ENCODE assay signal across 8 cellular contexts in genomic region chr16:2152695-2153506, GRCh38. TPM values are rescaled to one million over a fixed set of nuclear protein-coding genes. Genes with fewer than 3 reads are reported as not detected.
DNase-seq lines count a peak whose midpoint lies in the region; ATAC-seq and TF ChIP-seq lines count a peak whose summit lies in the region.

No MANE protein-coding gene starts in this region.

- H3K36me3 Mint-ChIP-seq in activated B cell treated with CpG ODN at 0.5 μM for 24 hours (ENCODE audit: low read depth): peaks cover 46% of the 10 kb centered on the region

- peaks cover 0 to 4% (median 0%) of the 10 kb centered on the region in 11 experiments; a peak in 1 of 22 replicates for H3K9me3 ChIP-seq in BLaER1 treated with 17β-estradiol and CSF1 and Interleukin-3, amounts not matched to agents 10 nM and 100 nM (replicated peaks in 1 of 11)
- H3K9me3 ChIP-seq in HCT116 (ENCODE audit: control insufficient read depth in 1 of 2, insufficient read depth in 1 of 2, low read depth in 1 of 2, low read length in 2 of 2): no peaks in the 10 kb centered on the region

- H3K36me3 ChIP-seq in BLaER1 treated with 17β-estradiol and CSF1 and Interleukin-3, amounts not matched to agents 10 nM and 100 nM: peaks cover 28 to 49% (median 40%) of the 10 kb centered on the region in 11 experiments
- peaks cover 0 to 28% of the 10 kb centered on the region in 2 experiments; a peak in 2 of 4 replicates for H3K36me3 ChIP-seq in HCT116 (ENCODE audit: control insufficient read depth in 1 of 2, insufficient read depth in 2 of 2, low read length in 2 of 2)

- POLR2A ChIA-PET in HCT116 (lab: Charles Lee): interaction anchor here (0.7 to 3.0 kb wide), 5 partner anchors 9 to 188 kb away, joined by 3 to 19 read pairs (median 6); partner anchors contain the start of genes PKD1 and RPS2
- POLR2A ChIA-PET in activated B cell treated with CpG ODN at 0.5 μM for 24 hours (lab: Charles Lee): interaction anchor here (0.6 to 6.0 kb wide), 15 partner anchors 12 to 204 kb away, joined by 5 to 62 read pairs (median 11); partner anchors contain the start of genes ECI1, MLST8, NDUFB10 and RPS2

- H2AFZ ChIP-seq in HCT116 (ENCODE audit: low read depth, low read length, poor library complexity, severe bottlenecking): no peak overlapping the region

- H3K4me2 ChIP-seq in BLaER1 treated with 17β-estradiol and CSF1 and Interleukin-3, amounts not matched to agents 10 nM and 100 nM: peak overlapping the region; percentile 98 to 100 (median 100)
- peak overlapping the region; percentile 99 for H3K4me2 ChIP-seq in HCT116 (ENCODE audit: low read length)

- ATAC-seq in HCT116 (peak; percentile 1; the same call in 1 of the 2 replicates), activated B cell treated with CpG ODN at 0.5 μM for 24 hours (ENCODE audit: low read depth) (no peak), GM21825 (IDR thresholded peaks at IDR 0.05; ENCODE audit: unreplicated experiment) (no peak), esophagus mucosa (no peak), HG03521 (IDR thresholded peaks at IDR 0.05; ENCODE audit: unreplicated experiment) (no peak)

- peaks cover 65 to 72% (median 67%) of the 10 kb centered on the region in 10 experiments for H3K4me1 ChIP-seq in BLaER1 treated with 17β-estradiol and CSF1 and Interleukin-3, amounts not matched to agents 10 nM and 100 nM
- H3K4me1 ChIP-seq in HCT116 (ENCODE audit: control insufficient read depth in 1 of 2, insufficient read depth in 2 of 2, low read length in 2 of 2): peaks cover 53 to 73% of the 10 kb centered on the region in 2 experiments

- peak; percentile 71 for TF ChIP-seq POLR2A in HCT116 (IDR thresholded peaks at IDR 0.05; ENCODE audit: borderline replicate concordance, extremely low read depth, insufficient read depth, insufficient read length)

- H3K9me2 ChIP-seq in HCT116 (ENCODE audit: insufficient read depth): no peaks in the 10 kb centered on the region

- TF ChIP-seq CTCF in HCT116 (IDR thresholded peaks at IDR 0.05 in 2 of 3, conservative IDR thresholded peaks at IDR 0.05 in 1 of 3; ENCODE audit: borderline replicate concordance in 1 of 3, insufficient read depth in 1 of 3, low read depth in 2 of 3, low read length in 2 of 3) (peak in 2 of 3 experiments; percentile 19 to 22; a peak in 3 of 6 replicates), activated B cell treated with CpG ODN at 0.5 μM for 24 hours (IDR thresholded peaks at IDR 0.05) (no peak), fibroblast of villous mesenchyme (IDR thresholded peaks at IDR 0.05; ENCODE audit: insufficient read depth, low read depth, low read length) (no peak)

- peak overlapping the region; percentile 83 to 97 (median 94) for H3K9ac ChIP-seq in BLaER1 treated with 17β-estradiol and CSF1 and Interleukin-3, amounts not matched to agents 10 nM and 100 nM
- H3K9ac ChIP-seq in HCT116 (ENCODE audit: low read length): peak overlapping the region; percentile 91

- RAD21 ChIA-PET in HCT116 (lab: Charles Lee; ENCODE audit: low non-redundant PET in 1 of 2, low total read pairs in 2 of 2, uncharacterized antibody in 2 of 2, unreplicated experiment in 2 of 2): no interaction called here

- H3K27me3 Mint-ChIP-seq in activated B cell treated with CpG ODN at 0.5 μM for 24 hours: no peaks in the 10 kb centered on the region

- H3K4me3 ChIP-seq in BLaER1 treated with 17β-estradiol and CSF1 and Interleukin-3, amounts not matched to agents 10 nM and 100 nM: peak overlapping the region; percentile 79 to 95 (median 88)
- peak overlapping the region; percentile 77 to 98 for H3K4me3 ChIP-seq in HCT116 (replicated peaks in 1 of 2; ENCODE audit: low read depth in 1 of 2, low read length in 2 of 2)
- peak overlapping the region; percentile 73 for H3K4me3 ChIP-seq in fibroblast of villous mesenchyme (ENCODE audit: low read depth, low read length)
- H3K4me3 ChIP-seq in skin epidermis: peak overlapping the region; percentile 52 to 85 (median 67)

- peak overlapping the region; percentile 66 for H3K27ac Mint-ChIP-seq in activated B cell treated with CpG ODN at 0.5 μM for 24 hours

- H4K20me1 ChIP-seq in BLaER1 treated with 17β-estradiol and CSF1 and Interleukin-3, amounts not matched to agents 10 nM and 100 nM: peaks cover 84 to 92% (median 88%) of the 10 kb centered on the region in 11 experiments
- no peaks in the 10 kb centered on the region; the same call in 1 of the 2 replicates for H4K20me1 ChIP-seq in HCT116 (ENCODE audit: insufficient read depth)

- no peaks in the 10 kb centered on the region for H3K9me3 Mint-ChIP-seq in activated B cell treated with CpG ODN at 0.5 μM for 24 hours

- peaks cover 64% of the 10 kb centered on the region for H3K79me2 ChIP-seq in HCT116 (ENCODE audit: insufficient read depth, low read length)

- H3K4me3 Mint-ChIP-seq in activated B cell treated with CpG ODN at 0.5 μM for 24 hours: peak overlapping the region; percentile 93

- no peaks in the 10 kb centered on the region; a peak in 1 of 22 replicates for H3K27me3 ChIP-seq in BLaER1 treated with 17β-estradiol and CSF1 and Interleukin-3, amounts not matched to agents 10 nM and 100 nM
- no peaks in the 10 kb centered on the region for H3K27me3 ChIP-seq in HCT116 (ENCODE audit: insufficient read depth, low read length)

- peak overlapping the region in 10 of 11 experiments; percentile 66 to 93 (median 90); a peak in 19 of 22 replicates for H3K27ac ChIP-seq in BLaER1 treated with 17β-estradiol and CSF1 and Interleukin-3, amounts not matched to agents 10 nM and 100 nM
- H3K27ac ChIP-seq in HCT116 (ENCODE audit: low read depth, low read length) (peak overlapping the region; percentile 84), skin epidermis (peak overlapping the region in 19 of 21 experiments; percentile 8 to 94 (median 88))

- intact Hi-C loops in HCT116 (cut with micrococcal nuclease) (loop anchor here (5.0 kb wide), 1 partner anchor 69 kb away; the partner anchor contains the start of gene E4F1), activated B cell treated with CpG ODN at 0.5 μM for 24 hours (cut with micrococcal nuclease) (loop anchor here (1.0 to 2.0 kb wide), 4 partner anchors 16 to 290 kb away; partner anchors contain the start of gene ECI1)

- TF ChIP-seq RAD21 in HCT116 (IDR thresholded peaks at IDR 0.05; ENCODE audit: low read depth): no peak

- H3K4me1 Mint-ChIP-seq in activated B cell treated with CpG ODN at 0.5 μM for 24 hours: peaks cover 70% of the 10 kb centered on the region

- CTCF ChIA-PET in HCT116 (lab: Charles Lee) (interaction anchor here (1.5 to 3.6 kb wide), 2 partner anchors 13 to 130 kb away, joined by 5 to 24 read pairs; no protein-coding TSS in a partner anchor), activated B cell treated with CpG ODN at 0.5 μM for 24 hours (lab: Charles Lee) (interaction anchor here (1.1 to 5.4 kb wide), 4 partner anchors 12 to 149 kb away, joined by 3 to 28 read pairs (median 10); no protein-coding TSS in a partner anchor)

- BruUV-seq in HCT116 (replicated peaks; lab: Mats Ljungman, UMichigan): no TSS peak

- DNase-seq in HCT116 (ENCODE audit: low read depth, low spot score): no peak
- DNase-seq in activated B cell treated with CpG ODN at 0.5 μM for 24 hours: no peak
- no peak for DNase-seq in fibroblast of villous mesenchyme (ENCODE audit: low read depth)

TF ChIP-seq in HCT116, 20 proteins besides CTCF, POLR2A, EP300 and RAD21:
- TF ChIP-seq ZNF274 (IDR thresholded peaks at IDR 0.05; ENCODE audit: low read depth, low read length) (no peak), ZBTB33 (IDR thresholded peaks at IDR 0.05; ENCODE audit: extremely low read depth, insufficient replicate concordance, low read length) (no peak), POLR2AphosphoS5 (IDR thresholded peaks at IDR 0.05; ENCODE audit: low read depth, low read length) (peak; percentile 74), ZFX (IDR thresholded peaks at IDR 0.05) (peak; percentile 35; the same call in 1 of the 2 replicates), ELF1 (IDR thresholded peaks at IDR 0.05; ENCODE audit: borderline replicate concordance, low read depth) (no peak), SP1 (IDR thresholded peaks at IDR 0.05; ENCODE audit: low read depth) (no peak), JUND (IDR thresholded peaks at IDR 0.05) (no peak)

RNA-seq across cellular contexts. Expression of gene TRAF7, which starts 2.7 kb away (rescaled TPM):
- total RNA-seq in HCT116 (2021; ENCODE audit: unreplicated experiment): 160 TPM
- polyA plus RNA-seq in HCT116 (2012): 125 and 134 TPM in 2 replicates
- total RNA-seq in activated B cell treated with CpG ODN at 0.5 μM for 24 hours: 72.7 and 78.1 TPM in 2 replicates
- total RNA-seq in fibroblast of villous mesenchyme: 52.2 and 62.6 TPM in 2 replicates
- total RNA-seq in esophagus mucosa: 96.6 TPM

RNA-seq across cellular contexts. Expression of gene RAB26, which starts 4.5 kb away (rescaled TPM):
- 44.9 TPM for total RNA-seq in HCT116 (2021; ENCODE audit: unreplicated experiment)
- 43.9 and 46.7 TPM in 2 replicates for polyA plus RNA-seq in HCT116 (2012)
- total RNA-seq in activated B cell treated with CpG ODN at 0.5 μM for 24 hours: 0.61 TPM in 1 of 2 replicates, not detected in the other
- 0.97 and 1.3 TPM in 2 replicates for total RNA-seq in fibroblast of villous mesenchyme
- 6.0 TPM for total RNA-seq in esophagus mucosa

RNA-seq across cellular contexts. Expression of gene PKD1, which starts 17.2 kb away (rescaled TPM):
- 137 TPM for total RNA-seq in HCT116 (2021; ENCODE audit: unreplicated experiment)
- polyA plus RNA-seq in HCT116 (2012): 109 and 142 TPM in 2 replicates
- total RNA-seq in activated B cell treated with CpG ODN at 0.5 μM for 24 hours: 58.6 and 84.2 TPM in 2 replicates
- 139 and 191 TPM in 2 replicates for total RNA-seq in fibroblast of villous mesenchyme
- 34.8 TPM for total RNA-seq in esophagus mucosa

RNA-seq across cellular contexts. Expression of gene CASKIN1, which starts 43.5 kb away (rescaled TPM):
- total RNA-seq in HCT116 (2021; ENCODE audit: unreplicated experiment) (5.9 TPM), activated B cell treated with CpG ODN at 0.5 μM for 24 hours (not detected in 2 replicates), fibroblast of villous mesenchyme (under 0.01 and 0.86 TPM in 2 replicates), esophagus mucosa (0.08 TPM)
- polyA plus RNA-seq in HCT116 (2012): 2.3 and 3.2 TPM in 2 replicates

RNA-seq across cellular contexts. Expression of gene MLST8, which starts 52.4 kb away (rescaled TPM):
- total RNA-seq in HCT116 (2021; ENCODE audit: unreplicated experiment) (58.7 TPM), activated B cell treated with CpG ODN at 0.5 μM for 24 hours (35.7 and 38.7 TPM in 2 replicates), fibroblast of villous mesenchyme (18.4 and 24.2 TPM in 2 replicates), esophagus mucosa (28.5 TPM)
- 90.9 and 100 TPM in 2 replicates for polyA plus RNA-seq in HCT116 (2012)

Comparison
In these comparisons a context has a peak if more than half of its experiments do, and no peak if none do; other contexts are left out.
1. CTCF ChIP-seq: peak in HCT116 (2 of 3); none in activated B cell treated with CpG ODN at 0.5 μM for 24 hours (single experiment) and fibroblast of villous mesenchyme (single experiment).
2. Peak in every context shown above with its lines, with median percentiles within 50 percentile points of each other: H3K27ac ChIP-seq and H3K4me3 ChIP-seq.